ENCODE assay signal across 8 cellular contexts in genomic region chr17:82019905-82020873, GRCh38. TPM values are rescaled to one million over a fixed set of nuclear protein-coding genes. Genes with fewer than 3 reads are reported as not detected.
DNase-seq lines count a peak whose midpoint lies in the region; ATAC-seq, FAIRE-seq and TF ChIP-seq lines count a peak whose summit lies in the region.

No MANE protein-coding gene starts in this region.

- H3K4me3 ChIP-seq in WI38 (ENCODE audit: low read depth, low read length): no peak overlapping the region
- H3K4me3 ChIP-seq in bronchial epithelial cell (ENCODE audit: low read depth, low read length): no peak overlapping the region
- H3K4me3 ChIP-seq in stomach: no peak overlapping the region

- ATAC-seq in GM18511 (IDR thresholded peaks at IDR 0.05; ENCODE audit: unreplicated experiment) (no peak), HG03139 (IDR thresholded peaks at IDR 0.05; ENCODE audit: unreplicated experiment) (no peak)

- H3K27ac ChIP-seq in stomach: no peak overlapping the region

- peak; percentile 74 for TF ChIP-seq CTCF in WI38 (IDR thresholded peaks at IDR 0.05; ENCODE audit: low read depth, low read length)
- peak; percentile 89 for TF ChIP-seq CTCF in bronchial epithelial cell (IDR thresholded peaks at IDR 0.05; ENCODE audit: insufficient read depth, low read length, severe bottlenecking)
- TF ChIP-seq CTCF in stomach (IDR thresholded peaks at IDR 0.05): peak in 4 of 7 experiments; percentile 7 to 67 (median 56)

- H3K4me1 ChIP-seq in stomach: peaks cover 40 to 70% (median 63%) of the 10 kb centered on the region in 4 donors

- intact Hi-C loops in stomach (cut with DNase I; ENCODE audit: low total_unique reads): loop anchor here (5.0 kb wide), 1 partner anchor 58 kb away; the partner anchor contains the start of gene NOTUM

- TF ChIP-seq EP300 in stomach (IDR thresholded peaks at IDR 0.05): no peak

- DNase-seq in GM03348 (ENCODE audit: low spot score) (peak; percentile 74), NCI-H1105 (lab: John Stamatoyannopoulos, UW) (peak; percentile 23), bronchial epithelial cell (ENCODE audit: low read depth) (no peak), lung microvascular endothelial cell (ENCODE audit: low read depth in 2 of 2) (peak; percentile 50 to 70), stomach (peak; percentile 63)

- 58 to 76% (median 58%) methylated on average over 25 to 33 of the region's 33 CpGs for WGBS in stomach, 5 donors

- FAIRE-seq in bronchial epithelial cell (lab: Jason Lieb, UNC): no peak

- no peaks in the 10 kb centered on the region for H3K9me3 ChIP-seq in stomach

- H3K36me3 ChIP-seq in bronchial epithelial cell (ENCODE audit: control insufficient read depth, insufficient read depth, low read length): no peaks in the 10 kb centered on the region
- peaks cover 0 to 17% (median 15%) of the 10 kb centered on the region in 4 donors for H3K36me3 ChIP-seq in stomach

- H3K27me3 ChIP-seq in bronchial epithelial cell (ENCODE audit: control insufficient read depth, insufficient read depth, low read length) (no peaks in the 10 kb centered on the region), stomach (no peaks in the 10 kb centered on the region)

- no peak for TF ChIP-seq POLR2A in stomach (IDR thresholded peaks at IDR 0.05)

RNA-seq across cellular contexts. Expression of gene CENPX, which starts 2.5 kb away (rescaled TPM):
- 33.8 and 38.7 TPM in 2 replicates for total RNA-seq in bronchial epithelial cell
- total RNA-seq in lung microvascular endothelial cell: 30.1 and 31.5 TPM in 2 replicates
- total RNA-seq in stomach: 100 to 1,000 TPM in 2 of 5 donors, 10 to 100 TPM in 3; 22.0 to 213 (median 53.1) TPM
- 100 to 1,000 TPM; 142 to 231 (median 215) TPM for polyA plus RNA-seq in stomach

RNA-seq across cellular contexts. Expression of gene LRRC45, which starts 2.9 kb away (rescaled TPM):
- total RNA-seq in bronchial epithelial cell (6.1 and 8.4 TPM in 2 replicates), lung microvascular endothelial cell (7.6 and 8.3 TPM in 2 replicates), stomach (100 to 1,000 TPM in 1 of 5 donors, 10 to 100 TPM in 3, 1 to 10 TPM in 1; 8.3 to 171 (median 42.9) TPM)
- polyA plus RNA-seq in stomach: 10 to 100 TPM; 12.7 to 21.1 (median 20.9) TPM

RNA-seq across cellular contexts. Expression of gene RAC3, which starts 11.3 kb away (rescaled TPM):
- total RNA-seq in bronchial epithelial cell (18.7 and 25.2 TPM in 2 replicates), lung microvascular endothelial cell (9.7 and 18.3 TPM in 2 replicates), stomach (10 to 100 TPM in 1 of 5 donors, 1 to 10 TPM in 3, not detected in 1; 1.2 to 11.6 (median 2.5) TPM)
- polyA plus RNA-seq in stomach: 10 to 100 TPM; 13.1 to 24.8 (median 16.2) TPM

RNA-seq across cellular contexts. Expression of gene DCXR, which starts 17.3 kb away (rescaled TPM):
- total RNA-seq in bronchial epithelial cell (83.3 and 87.9 TPM in 2 replicates), lung microvascular endothelial cell (35.5 and 37.7 TPM in 2 replicates), stomach (100 to 1,000 TPM in 2 of 5 donors, 10 to 100 TPM in 3; 11.1 to 461 (median 100.0) TPM)
- polyA plus RNA-seq in stomach: 100 to 1,000 TPM; 352 to 403 (median 396) TPM

RNA-seq across cellular contexts. Expression of gene RFNG, which starts 31.4 kb away (rescaled TPM):
- total RNA-seq in bronchial epithelial cell (26.3 and 38.7 TPM in 2 replicates), lung microvascular endothelial cell (10.0 and 16.3 TPM in 2 replicates), stomach (10 to 100 TPM; 12.5 to 66.5 (median 28.3) TPM)
- polyA plus RNA-seq in stomach: 10 to 100 TPM; 22.5 to 55.2 (median 26.0) TPM
